8 cellular contexts compared by ENCODE assay signal in the genomic region with DNA sequence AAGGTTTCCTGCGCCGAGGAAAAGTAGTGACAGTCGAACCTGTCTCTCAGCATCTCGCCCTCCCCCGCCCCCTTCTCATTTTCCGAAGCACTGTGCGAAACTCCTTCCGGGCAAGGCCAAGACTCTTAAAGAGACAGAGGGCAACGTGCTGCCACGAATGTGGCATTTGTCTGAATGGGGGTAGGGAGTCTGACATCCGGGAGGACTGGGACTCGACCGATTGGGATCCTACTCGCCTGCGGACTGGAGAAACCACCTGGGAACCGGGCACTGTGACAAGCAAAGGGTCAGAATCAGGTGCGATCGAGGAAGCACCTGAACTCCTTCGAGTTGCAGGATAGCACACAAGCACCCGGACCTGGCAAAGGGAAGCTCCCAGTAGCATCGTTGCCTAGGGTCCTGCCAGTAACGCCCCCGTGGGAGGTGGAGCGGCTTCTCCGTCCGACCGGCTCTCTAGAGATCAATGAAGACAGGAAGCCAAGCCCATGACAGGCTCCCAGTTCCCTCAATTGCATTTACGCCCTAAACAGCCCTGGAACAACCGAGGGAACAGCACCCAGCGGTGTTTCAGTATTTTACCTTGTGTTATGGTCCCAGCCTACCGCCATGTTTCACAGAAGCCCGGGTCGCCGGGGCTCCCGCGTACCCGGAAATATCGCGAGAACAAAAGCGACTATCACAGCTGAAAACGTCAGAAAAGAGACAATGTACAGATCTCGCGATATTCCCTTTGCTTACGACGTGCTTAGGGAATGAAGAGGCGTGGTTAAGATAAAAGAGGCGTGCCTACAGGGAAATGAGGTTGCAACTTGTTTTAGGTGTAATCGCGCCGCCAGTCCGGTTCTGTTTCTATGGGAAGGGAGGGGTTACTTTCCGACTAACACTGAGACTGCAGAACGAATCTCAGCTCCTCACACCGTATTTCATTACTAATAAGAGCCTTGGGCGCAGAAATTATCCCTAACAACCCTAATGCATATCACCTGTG. TPM values are rescaled to one million over a fixed set of nuclear protein-coding genes. Genes with fewer than 3 reads are reported as not detected.
A peak's percentile ranks its signal among the peaks of the same experiment; 100 is the strongest.
DNase-seq lines count a peak whose midpoint lies in the region; ATAC-seq and TF ChIP-seq lines count a peak whose summit lies in the region.

A gene with protein sequence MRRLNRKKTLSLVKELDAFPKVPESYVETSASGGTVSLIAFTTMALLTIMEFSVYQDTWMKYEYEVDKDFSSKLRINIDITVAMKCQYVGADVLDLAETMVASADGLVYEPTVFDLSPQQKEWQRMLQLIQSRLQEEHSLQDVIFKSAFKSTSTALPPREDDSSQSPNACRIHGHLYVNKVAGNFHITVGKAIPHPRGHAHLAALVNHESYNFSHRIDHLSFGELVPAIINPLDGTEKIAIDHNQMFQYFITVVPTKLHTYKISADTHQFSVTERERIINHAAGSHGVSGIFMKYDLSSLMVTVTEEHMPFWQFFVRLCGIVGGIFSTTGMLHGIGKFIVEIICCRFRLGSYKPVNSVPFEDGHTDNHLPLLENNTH (minus strand): TSS at position 637 of the 988 bp plus-strand sequence. CDS start 9,539 bp downstream, outside the sequence.

- ATAC-seq in HG02870 (IDR thresholded peaks at IDR 0.05; ENCODE audit: unreplicated experiment): peak; percentile 96
- peak; percentile 97 to 99 (median 98) for ATAC-seq in heart right ventricle
- peak; percentile 97 to 99 for ATAC-seq in upper lobe of left lung (ENCODE audit: low FRiP score in 2 of 2)

- H3K4me3 ChIP-seq in heart right ventricle (peak within 1 kb of the TSS; percentile 58 to 97 (median 87)), upper lobe of left lung (peak within 1 kb of the TSS; percentile 14 to 99 (median 86))

- no peaks in the 10 kb centered on the region for H3K9me3 ChIP-seq in heart right ventricle
- no peaks in the 10 kb centered on the region for H3K9me3 ChIP-seq in upper lobe of left lung

- WGBS in heart right ventricle, 2 donors: 0% methylated on average over 55 of the region's 55 CpGs
- WGBS in upper lobe of left lung, 2 donors: 0 to 1% methylated on average over 46 to 55 of the region's 55 CpGs

- in situ Hi-C loops in GM13976 (cut with MboI; ENCODE audit: low sequenced_read_pairs, unreplicated experiment): no loop called here

- peaks cover 0 to 14% (median 0%) of the 10 kb centered on the region in 9 donors for H3K36me3 ChIP-seq in heart right ventricle
- peaks cover 0 to 3% (median 0%) of the 10 kb centered on the region in 4 donors for H3K36me3 ChIP-seq in upper lobe of left lung

- TF ChIP-seq POLR2A in upper lobe of left lung (IDR thresholded peaks at IDR 0.05): peak in 2 of 4 donors; percentile 52 to 79

- H3K27ac ChIP-seq in heart right ventricle: peak within 1 kb of the TSS; percentile 47 to 91 (median 86)
- peak within 1 kb of the TSS; percentile 84 to 94 (median 92) for H3K27ac ChIP-seq in upper lobe of left lung

- intact Hi-C loops in T-helper 1 cell treated with Interleukin-12 subunit alpha and Interleukin-12 subunit beta and Interleukin-4 antibody, amounts not matched to agents 30 ng/mL and 1 ng/mL, for 36 hours (cut with micrococcal nuclease): loop anchor here (1.0 to 5.0 kb wide), 14 partner anchors 9 to 1945 kb away; partner anchors contain the start of genes CCDC91, DDX11, FAR2 and MRPS35
- intact Hi-C loops in heart right ventricle (cut with DNase I): no loop called here
- intact Hi-C loops in posterior cingulate gyrus (cut with DNase I): loop anchor here (5.0 kb wide), 1 partner anchor 71 kb away; no protein-coding TSS in a partner anchor

- H3K4me1 ChIP-seq in heart right ventricle (peaks cover 0 to 19% (median 14%) of the 10 kb centered on the region in 9 donors), upper lobe of left lung (peaks cover 12 to 22% (median 13%) of the 10 kb centered on the region in 4 donors)

- TF ChIP-seq EP300 in upper lobe of left lung (IDR thresholded peaks at IDR 0.05): no peak

- no peak for TF ChIP-seq CTCF in GM13976 (IDR thresholded peaks at IDR 0.05; ENCODE audit: borderline replicate concordance, control extremely low read depth, extremely low read depth, insufficient read depth, missing control alignments)
- TF ChIP-seq CTCF in heart right ventricle (IDR thresholded peaks at IDR 0.05): no peak
- TF ChIP-seq CTCF in upper lobe of left lung (IDR thresholded peaks at IDR 0.05): no peak

- DNase-seq in GM13976 (ENCODE audit: low spot score): peak; percentile 86
- DNase-seq in NCI-H146 treated with DMSO at 0.1 percent for 48 hours (lab: John Stamatoyannopoulos, UW; ENCODE audit: unreplicated experiment): peak; percentile 100
- DNase-seq in amniotic epithelial cell (ENCODE audit: low read depth): peak; percentile 99
- DNase-seq in heart right ventricle: peak; percentile 84 to 96
- DNase-seq in posterior cingulate gyrus: peak; percentile 71 to 97 (median 82)
- DNase-seq in upper lobe of left lung: peak; percentile 90 to 93

- H3K27me3 ChIP-seq in heart right ventricle: no peaks in the 10 kb centered on the region
- no peaks in the 10 kb centered on the region for H3K27me3 ChIP-seq in upper lobe of left lung

RNA-seq across cellular contexts. Expression of the gene that starts here (rescaled TPM):
- 72.6 and 80.8 TPM in 2 replicates for total RNA-seq in T-helper 1 cell treated with Interleukin-12 subunit alpha and Interleukin-12 subunit beta and Interleukin-4 antibody, amounts not matched to agents 30 ng/mL and 1 ng/mL, for 36 hours
- total RNA-seq in heart right ventricle (10 to 100 TPM; 66.3 to 97.2 (median 85.0) TPM), upper lobe of left lung (10 to 100 TPM in 5 of 6 donors, 1 to 10 TPM in 1; 9.4 to 64.7 (median 41.3) TPM)
- polyA plus RNA-seq in heart right ventricle: 10 to 100 TPM; 50.0 to 94.4 TPM

Comparison
In these comparisons a context has a peak if more than half of its experiments do, and no peak if none do; other contexts are left out.
1. Peak in every context shown above with its lines: DNase-seq, ATAC-seq, H3K4me3 ChIP-seq and H3K27ac ChIP-seq.
2. intact Hi-C loops: an anchor here in T-helper 1 cell treated with Interleukin-12 subunit alpha and Interleukin-12 subunit beta and Interleukin-4 antibody, amounts not matched to agents 30 ng/mL and 1 ng/mL, for 36 hours (1.0 to 5.0 kb wide) and posterior cingulate gyrus (5.0 kb wide); none called in heart right ventricle.